20 cellular contexts compared by ENCODE assay signal in the genomic region with DNA sequence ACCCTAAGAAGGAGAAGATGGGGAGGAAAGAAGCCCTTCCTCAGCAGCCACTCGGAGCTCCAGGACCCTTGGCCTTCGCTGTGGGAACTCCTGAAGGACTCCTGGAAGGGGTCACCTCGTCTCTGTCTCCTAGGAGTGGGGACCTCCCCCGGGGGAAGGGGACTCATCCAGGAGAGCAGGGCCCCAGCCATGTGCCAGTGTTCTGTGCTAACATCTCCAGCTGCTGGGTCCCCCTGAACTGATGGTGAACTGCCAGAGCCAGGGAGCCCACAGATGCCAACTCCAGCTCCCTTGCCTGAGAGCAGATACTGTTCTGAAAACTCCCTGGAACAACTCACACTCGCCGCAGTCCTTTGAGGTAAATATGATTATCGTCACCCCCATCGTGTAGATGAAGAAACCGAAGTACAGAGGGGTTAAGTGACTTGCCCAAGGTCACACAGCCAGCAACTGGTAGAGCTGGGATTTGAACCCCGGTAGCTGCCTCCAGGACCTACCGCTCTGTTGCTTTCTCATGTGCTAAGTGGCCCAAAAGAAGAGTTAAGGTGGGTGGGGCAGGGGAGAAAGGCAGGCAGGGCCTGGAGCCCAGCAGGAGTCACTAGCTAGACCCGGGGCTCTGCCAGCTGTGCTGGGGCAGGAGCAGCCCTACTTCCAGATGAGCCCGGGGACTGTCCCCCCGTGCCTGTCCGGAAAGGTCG. TPM values are rescaled to one million over a fixed set of nuclear protein-coding genes. Genes with fewer than 3 reads are reported as not detected.
DNase-seq lines count a peak whose midpoint lies in the region; ATAC-seq and TF ChIP-seq lines count a peak whose summit lies in the region.
"Had no signal": no experiment of that assay in that cellular context is flagged by ENCODE, and none has a peak within 500 bp of the region (broad histone marks: within the 10 kb centered on the region; RNA-seq: fewer than 3 reads in every experiment).

No MANE protein-coding gene starts in this region.

- intact Hi-C loops in gastrocnemius medialis (cut with DNase I; ENCODE audit: low total_unique reads) (no loop called here), uterus (cut with DNase I; ENCODE audit: low total_unique reads) (no loop called here)

- TF ChIP-seq POLR2A in gastrocnemius medialis (IDR thresholded peaks at IDR 0.05): no peak
- no peak for TF ChIP-seq POLR2A in uterus (IDR thresholded peaks at IDR 0.05)
- no peak for TF ChIP-seq POLR2A in GM18505 (IDR thresholded peaks at IDR 0.05; ENCODE audit: borderline replicate concordance, extremely low read depth, insufficient read depth, insufficient read length)

- CTCF ChIA-PET in SK-N-SH (lab: Yijun Ruan, JAX): interaction anchor here (1.7 to 2.3 kb wide), 2 partner anchors 8 to 10 kb away, joined by 8 to 9 read pairs; partner anchors contain the start of gene TIMM22

- H3K9ac ChIP-seq in SK-N-SH: no peak overlapping the region

- H3K36me3 ChIP-seq in SK-N-SH (replicated peaks in 1 of 2; ENCODE audit: control insufficient read depth in 1 of 2, insufficient read depth in 2 of 2, low read length in 1 of 2): peaks cover 20 to 57% of the 10 kb centered on the region in 2 experiments
- H3K36me3 ChIP-seq in right atrium auricular region: peaks cover 72% of the 10 kb centered on the region
- peaks cover 0 to 42% of the 10 kb centered on the region in 2 donors for H3K36me3 ChIP-seq in gastrocnemius medialis
- H3K36me3 ChIP-seq in uterus: no peaks in the 10 kb centered on the region

- TF ChIP-seq EP300 in SK-N-SH (IDR thresholded peaks at IDR 0.05; ENCODE audit: borderline replicate concordance in 1 of 2, low read depth in 1 of 2, low read length in 1 of 2): no peak

- H3K4me3 ChIP-seq in SK-N-SH (ENCODE audit: low read depth in 2 of 2, low read length in 1 of 2): no peak overlapping the region
- H3K4me3 ChIP-seq in right atrium auricular region: no peak overlapping the region
- no peak overlapping the region for H3K4me3 ChIP-seq in gastrocnemius medialis
- no peak overlapping the region for H3K4me3 ChIP-seq in uterus
- H3K4me3 ChIP-seq: lung had no signal

- H3K4me1 ChIP-seq in SK-N-SH (ENCODE audit: control insufficient read depth in 1 of 2, insufficient read depth in 2 of 2, low read depth in 1 of 2, low read length in 1 of 2) (peaks cover 10 to 26% of the 10 kb centered on the region in 2 experiments; a peak in 3 of 4 replicates), right atrium auricular region (peaks cover 0 to 97% of the 10 kb centered on the region in 2 donors), gastrocnemius medialis (peaks cover 43 to 44% of the 10 kb centered on the region in 2 donors), uterus (peaks cover 0 to 9% of the 10 kb centered on the region in 2 donors)
- H3K4me1 ChIP-seq: foreskin keratinocyte had no signal

- no peaks in the 10 kb centered on the region for H3K9me2 ChIP-seq in SK-N-SH

- TF ChIP-seq CTCF in SK-N-SH (IDR thresholded peaks at IDR 0.05) (no peak), right atrium auricular region (IDR thresholded peaks at IDR 0.05) (no peak), gastrocnemius medialis (IDR thresholded peaks at IDR 0.05 in 4 of 5, conservative IDR thresholded peaks at IDR 0.05 in 1 of 5) (no peak), uterus (IDR thresholded peaks at IDR 0.05) (no peak)

- no peak for TF ChIP-seq RAD21 in SK-N-SH (IDR thresholded peaks at IDR 0.05; ENCODE audit: low read length)

- H2AFZ ChIP-seq in SK-N-SH (ENCODE audit: low read depth): no peak overlapping the region

- 90% methylated on average over 11 of the region's 16 CpGs for WGBS in SK-N-SH (ENCODE audit: low lambda C conversion rate)

- H3K79me2 ChIP-seq in SK-N-SH (ENCODE audit: insufficient read depth): no peaks in the 10 kb centered on the region

- H3K27me3 ChIP-seq in SK-N-SH (ENCODE audit: insufficient read depth) (no peaks in the 10 kb centered on the region), right atrium auricular region (no peaks in the 10 kb centered on the region), gastrocnemius medialis (no peaks in the 10 kb centered on the region), uterus (no peaks in the 10 kb centered on the region)
- H3K27me3 ChIP-seq: foreskin keratinocyte had no signal

- peak; percentile 30 for DNase-seq in SK-N-SH
- peak; percentile 56 for DNase-seq in right atrium auricular region (ENCODE audit: low spot score)
- no peak for DNase-seq in gastrocnemius medialis
- no peak for DNase-seq in uterus
- DNase-seq in RKO (ENCODE audit: low spot score): no peak
- no peak for DNase-seq in HK-2 (ENCODE audit: unreplicated experiment)
- DNase-seq: 8988T; activated CD4-positive, CD25-positive, alpha-beta regulatory T cell treated with anti-CD3 and anti-CD28 coated beads, Interleukin-2, amount 50 U/mL, for 72 hours; activated gamma-delta T cell treated with Interleukin-2 at 50 U/mL for 16 hours; DMS153; foreskin keratinocyte; KG1; NCI-H1048; NCI-H2107; NCI-H524 treated with DMSO at 0.1 percent for 48 hours; T-helper 9 cell had no signal

- no peak overlapping the region for H3K4me2 ChIP-seq in SK-N-SH

- in situ Hi-C loops in gastrocnemius medialis (cut with MboI; ENCODE audit: low sequenced_read_pairs in 4 of 4): no loop called here

- ATAC-seq in SK-N-SH treated with all-trans-retinoic acid at 6 μM for 48 hours: no peak
- peak; percentile 5 to 10 for ATAC-seq in gastrocnemius medialis
- no peak for ATAC-seq in GM18505 (IDR thresholded peaks at IDR 0.05; ENCODE audit: unreplicated experiment)
- ATAC-seq: foreskin keratinocyte; naive thymus-derived CD8-positive, alpha-beta T cell had no signal

- peaks cover 38% of the 10 kb centered on the region for H4K20me1 ChIP-seq in SK-N-SH (ENCODE audit: insufficient read depth)

- no peak overlapping the region for H3K27ac ChIP-seq in SK-N-SH (ENCODE audit: low read depth in 2 of 2, low read length in 1 of 2)
- peak overlapping the region; percentile 68 to 75 for H3K27ac ChIP-seq in right atrium auricular region
- peak overlapping the region; percentile 54 to 74 (median 66) for H3K27ac ChIP-seq in gastrocnemius medialis
- H3K27ac ChIP-seq in uterus: peak overlapping the region; percentile 60 to 71
- H3K27ac ChIP-seq: foreskin keratinocyte had no signal

- H3K9me3 ChIP-seq in SK-N-SH (no peaks in the 10 kb centered on the region), right atrium auricular region (no peaks in the 10 kb centered on the region), gastrocnemius medialis (no peaks in the 10 kb centered on the region), uterus (no peaks in the 10 kb centered on the region)

- POLR2A ChIA-PET in SK-N-SH (lab: Yijun Ruan, JAX): no interaction called here

- H3F3A ChIP-seq in SK-N-SH (replicated peaks; ENCODE audit: insufficient read depth): peaks cover 25% of the 10 kb centered on the region

TF ChIP-seq in SK-N-SH, 30 proteins besides CTCF, POLR2A, EP300 and RAD21:
- TF ChIP-seq FOXM1 (IDR thresholded peaks at IDR 0.05; ENCODE audit: low read depth): no peak
- TF ChIP-seq EZH2phosphoT487 (IDR thresholded peaks at IDR 0.05; ENCODE audit: borderline replicate concordance, low read depth): no peak
- no peak for TF ChIP-seq RFX5 (IDR thresholded peaks at IDR 0.05; ENCODE audit: low read length)
- TF ChIP-seq GABPA (IDR thresholded peaks at IDR 0.05; ENCODE audit: low read depth): no peak

TF ChIP-seq in SK-N-SH treated with all-trans-retinoic acid at 6 μM for 48 hours, 23 proteins besides CTCF, POLR2A, EP300 and RAD21 (continues in another document):
- no peak for TF ChIP-seq ZFP3 (CRISPR knock-in tag; IDR thresholded peaks at IDR 0.05)
- TF ChIP-seq OSR1 (CRISPR knock-in tag; IDR thresholded peaks at IDR 0.05): no peak
- TF ChIP-seq TSHZ2 (CRISPR knock-in tag; IDR thresholded peaks at IDR 0.05): no peak
- no peak for TF ChIP-seq ARNTL (CRISPR knock-in tag; IDR thresholded peaks at IDR 0.05; ENCODE audit: borderline replicate concordance, low read depth)
- TF ChIP-seq ZNF565 (CRISPR knock-in tag; conservative IDR thresholded peaks at IDR 0.05; ENCODE audit: low read depth): no peak
- no peak for TF ChIP-seq TCF4 (CRISPR knock-in tag; IDR thresholded peaks at IDR 0.05; ENCODE audit: borderline replicate concordance)
- no peak for TF ChIP-seq CSDC2 (CRISPR knock-in tag; IDR thresholded peaks at IDR 0.05)
- TF ChIP-seq ESRRG (CRISPR knock-in tag; IDR thresholded peaks at IDR 0.05): no peak
- no peak for TF ChIP-seq ZC3H10 (CRISPR knock-in tag; IDR thresholded peaks at IDR 0.05)
- TF ChIP-seq PPARA (CRISPR knock-in tag; IDR thresholded peaks at IDR 0.05; ENCODE audit: borderline replicate concordance): no peak

RNA-seq across cellular contexts. Expression of gene TIMM22, which starts 10.5 kb away (rescaled TPM):
- 9.9 and 10.7 TPM in 2 replicates for polyA plus RNA-seq in SK-N-SH (2012; rRNA removed)
- 11.3 and 11.4 TPM in 2 replicates for polyA plus RNA-seq in SK-N-SH (2012; cell fraction: cytosol; rRNA removed)
- polyA plus RNA-seq in SK-N-SH (2012; cell fraction: nucleus; rRNA removed): 5.0 and 5.2 TPM in 2 replicates
- 10 to 100 TPM; 14.8 to 15.4 TPM for total RNA-seq in right atrium auricular region
- total RNA-seq in gastrocnemius medialis: 10 to 100 TPM; 14.4 to 16.1 (median 15.3) TPM
- total RNA-seq in uterus: 10 to 100 TPM in 2 of 4 donors, 1 to 10 TPM in 2; 5.1 to 17.1 (median 10.8) TPM

RNA-seq across cellular contexts. Expression of gene NXN, which starts 27.9 kb away (rescaled TPM):
- 19.5 and 23.9 TPM in 2 replicates for polyA plus RNA-seq in SK-N-SH (2012; rRNA removed)
- polyA plus RNA-seq in SK-N-SH (2012; cell fraction: cytosol; rRNA removed): 13.0 and 16.3 TPM in 2 replicates
- polyA plus RNA-seq in SK-N-SH (2012; cell fraction: nucleus; rRNA removed): 16.6 and 20.7 TPM in 2 replicates
- total RNA-seq in right atrium auricular region: 10 to 100 TPM; 15.6 to 17.5 TPM
- 10 to 100 TPM; 55.6 to 86.4 (median 62.7) TPM for total RNA-seq in gastrocnemius medialis
- 10 to 100 TPM in 3 of 4 donors, 1 to 10 TPM in 1; 6.5 to 99.0 (median 49.9) TPM for total RNA-seq in uterus

Comparison
In these comparisons a context has a peak if more than half of its experiments do, and no peak if none do; other contexts are left out.
1. DNase-seq: peak in SK-N-SH (single experiment) and right atrium auricular region (single experiment); none in gastrocnemius medialis (0 of 2), uterus (0 of 2), RKO (single experiment) and HK-2 (single experiment).
2. H3K27ac ChIP-seq: peak in right atrium auricular region (2 of 2), gastrocnemius medialis (4 of 4) and uterus (2 of 2); none in SK-N-SH (0 of 2).
3. ATAC-seq: peak in gastrocnemius medialis (2 of 2); none in SK-N-SH treated with all-trans-retinoic acid at 6 μM for 48 hours (single experiment) and GM18505 (single experiment).